8 cellular contexts compared by ENCODE assay signal in genomic region chr17:73192894-73193701, GRCh38. TPM values are rescaled to one million over a fixed set of nuclear protein-coding genes. Genes with fewer than 3 reads are reported as not detected.
DNase-seq lines count a peak whose midpoint lies in the region; ATAC-seq and TF ChIP-seq lines count a peak whose summit lies in the region.

A gene with protein sequence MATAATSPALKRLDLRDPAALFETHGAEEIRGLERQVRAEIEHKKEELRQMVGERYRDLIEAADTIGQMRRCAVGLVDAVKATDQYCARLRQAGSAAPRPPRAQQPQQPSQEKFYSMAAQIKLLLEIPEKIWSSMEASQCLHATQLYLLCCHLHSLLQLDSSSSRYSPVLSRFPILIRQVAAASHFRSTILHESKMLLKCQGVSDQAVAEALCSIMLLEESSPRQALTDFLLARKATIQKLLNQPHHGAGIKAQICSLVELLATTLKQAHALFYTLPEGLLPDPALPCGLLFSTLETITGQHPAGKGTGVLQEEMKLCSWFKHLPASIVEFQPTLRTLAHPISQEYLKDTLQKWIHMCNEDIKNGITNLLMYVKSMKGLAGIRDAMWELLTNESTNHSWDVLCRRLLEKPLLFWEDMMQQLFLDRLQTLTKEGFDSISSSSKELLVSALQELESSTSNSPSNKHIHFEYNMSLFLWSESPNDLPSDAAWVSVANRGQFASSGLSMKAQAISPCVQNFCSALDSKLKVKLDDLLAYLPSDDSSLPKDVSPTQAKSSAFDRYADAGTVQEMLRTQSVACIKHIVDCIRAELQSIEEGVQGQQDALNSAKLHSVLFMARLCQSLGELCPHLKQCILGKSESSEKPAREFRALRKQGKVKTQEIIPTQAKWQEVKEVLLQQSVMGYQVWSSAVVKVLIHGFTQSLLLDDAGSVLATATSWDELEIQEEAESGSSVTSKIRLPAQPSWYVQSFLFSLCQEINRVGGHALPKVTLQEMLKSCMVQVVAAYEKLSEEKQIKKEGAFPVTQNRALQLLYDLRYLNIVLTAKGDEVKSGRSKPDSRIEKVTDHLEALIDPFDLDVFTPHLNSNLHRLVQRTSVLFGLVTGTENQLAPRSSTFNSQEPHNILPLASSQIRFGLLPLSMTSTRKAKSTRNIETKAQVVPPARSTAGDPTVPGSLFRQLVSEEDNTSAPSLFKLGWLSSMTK (plus strand): TSS chr17:73193055. CDS start chr17:73193070, 15 bp downstream.

- ATAC-seq in GM21381 (IDR thresholded peaks at IDR 0.05; ENCODE audit: unreplicated experiment), result peak; percentile 67

- peak within 1 kb of the TSS; percentile 83 for H3K4me3 ChIP-seq in epithelial cell of esophagus (ENCODE audit: low read length)

- DNase-seq in COR-L47 (lab: John Stamatoyannopoulos, UW) (peak; percentile 93), HuH-7 (ENCODE audit: low spot score) (peak; percentile 92), OCI-M1 (lab: John Stamatoyannopoulos, UW) (peak; percentile 91), activated T-cell treated with anti-CD3 and anti-CD28 coated beads for 24 hours (ENCODE audit: low read depth) (peak; percentile 84), epithelial cell of esophagus (ENCODE audit: low read depth) (peak; percentile 91), mucosa of gallbladder (ENCODE audit: low spot score) (peak; percentile 83)
- DNase-seq in stimulated activated CD8-positive, alpha-beta memory T cell treated with anti-CD3 and anti-CD28 coated beads, Interleukin-4, amount 100 ng/mL, for 1 hour (ENCODE audit: low read depth in 2 of 2, low spot score in 1 of 2), result peak; percentile 62 to 82

- no peak for TF ChIP-seq CTCF in epithelial cell of esophagus (IDR thresholded peaks at IDR 0.05; ENCODE audit: insufficient read depth, low read depth, low read length, missing control alignments)

RNA-seq across cellular contexts. Expression of the gene that starts here (rescaled TPM):
- 50.6 TPM for total RNA-seq in mucosa of gallbladder

Comparison
In these comparisons a context has a peak if more than half of its experiments do, and no peak if none do; other contexts are left out.
1. Peak in every context shown above with its lines: DNase-seq, ATAC-seq and H3K4me3 ChIP-seq.